In genomic region chr2:189088566-189089225, GRCh38 we compare ENCODE assay signal across 21 cellular contexts.
"Had no signal": no experiment of that assay in that cellular context is flagged by ENCODE, and none has a peak within 500 bp of the region (broad histone marks: within the 10 kb centered on the region; RNA-seq: fewer than 3 reads in every experiment).

No MANE protein-coding gene starts in this region.

- H3K36me3 Mint-ChIP-seq: naive thymus-derived CD8-positive, alpha-beta T cell; T-cell had no signal

- DNase-seq: activated CD4-positive, alpha-beta T cell treated with anti-CD3 and anti-CD28 coated beads, Interleukin-2, amount 50 U/mL, for 48 hours; activated CD4-positive, CD25-positive, alpha-beta regulatory T cell treated with anti-CD3 and anti-CD28 coated beads, Interleukin-2, amount 50 U/mL, for 72 hours; activated naive CD4-positive, alpha-beta T cell treated with anti-CD3 and anti-CD28 coated beads for 36 hours; activated naive CD8-positive, alpha-beta T cell treated with anti-CD3 and anti-CD28 coated beads, Interleukin-2, amount 50 U/mL, for 24 hours; islet precursor cell; left lung; mammary epithelial cell; mucosa of descending colon; naive thymus-derived CD8-positive, alpha-beta T cell; small intestine; stimulated activated CD4-positive, alpha-beta T cell treated with anti-CD3 and anti-CD28 coated beads, Interleukin-4, amount 100 ng/mL, for 4 hours; stimulated activated CD8-positive, alpha-beta memory T cell treated with anti-CD3 and anti-CD28 coated beads, Interleukin-4, amount 100 ng/mL, for 48 hours; stimulated activated naive CD8-positive, alpha-beta T cell treated with anti-CD3 and anti-CD28 coated beads, Interleukin-15, Interleukin-2, amounts not matched to agents 100 U/mL and 50 U/mL, for 24 hours; T-cell; T1000; upper lobe of left lung had no signal

- H3K4me1 Mint-ChIP-seq: activated naive CD8-positive, alpha-beta T cell treated with anti-CD3 and anti-CD28 coated beads, Interleukin-2, amount 50 U/mL, for 24 hours had no signal

- H3K27ac ChIP-seq: epithelial cell of prostate, gastroesophageal sphincter, neutrophil, suprapubic skin, upper lobe of left lung had no signal

- H3K4me3 Mint-ChIP-seq: activated naive CD4-positive, alpha-beta T cell treated with anti-CD3 and anti-CD28 coated beads for 36 hours; activated naive CD8-positive, alpha-beta T cell treated with anti-CD3 and anti-CD28 coated beads, Interleukin-2, amount 50 U/mL, for 24 hours; naive thymus-derived CD8-positive, alpha-beta T cell; T-cell had no signal

- FAIRE-seq: small intestine had no signal

- ATAC-seq: activated naive CD8-positive, alpha-beta T cell treated with anti-CD3 and anti-CD28 coated beads, Interleukin-2, amount 50 U/mL, for 24 hours; gastroesophageal sphincter; left lung; mucosa of descending colon; naive thymus-derived CD8-positive, alpha-beta T cell; stimulated activated naive CD8-positive, alpha-beta T cell treated with anti-CD3 and anti-CD28 coated beads, Interleukin-15, Interleukin-2, amounts not matched to agents 100 U/mL and 50 U/mL, for 24 hours; T-cell had no signal

- H3K27ac Mint-ChIP-seq: activated naive CD4-positive, alpha-beta T cell treated with anti-CD3 and anti-CD28 coated beads for 36 hours; activated naive CD8-positive, alpha-beta T cell treated with anti-CD3 and anti-CD28 coated beads, Interleukin-2, amount 50 U/mL, for 24 hours; activated T-helper 2 cell treated with anti-CD3 and anti-CD28 coated beads, Interferon-gamma antibody, Interleukin-2, Interleukin-4, amounts not matched to agents 10 μg/mL and 5 μg/mL and 100 μg/mL, durations not matched to agents 14 hours and 24 hours and 36 hours; naive thymus-derived CD8-positive, alpha-beta T cell; T-cell had no signal

- H3K4me1 ChIP-seq: upper lobe of left lung had no signal

- H3K4me3 ChIP-seq: gastroesophageal sphincter, left lung, mucosa of descending colon, suprapubic skin, upper lobe of left lung had no signal

- H3K9me3 ChIP-seq: gastroesophageal sphincter, left lung, mucosa of descending colon, neutrophil, suprapubic skin, upper lobe of left lung had no signal

- H3K27me3 ChIP-seq: gastroesophageal sphincter, left lung, neutrophil, suprapubic skin, upper lobe of left lung had no signal

- H3K36me3 ChIP-seq: left lung, neutrophil, upper lobe of left lung had no signal

- H3K27me3 Mint-ChIP-seq: activated naive CD8-positive, alpha-beta T cell treated with anti-CD3 and anti-CD28 coated beads, Interleukin-2, amount 50 U/mL, for 24 hours; naive thymus-derived CD8-positive, alpha-beta T cell; T-cell had no signal

- H3K9me3 Mint-ChIP-seq: activated naive CD4-positive, alpha-beta T cell treated with anti-CD3 and anti-CD28 coated beads for 36 hours; activated naive CD8-positive, alpha-beta T cell treated with anti-CD3 and anti-CD28 coated beads, Interleukin-2, amount 50 U/mL, for 24 hours; activated T-helper 2 cell treated with anti-CD3 and anti-CD28 coated beads, Interferon-gamma antibody, Interleukin-2, Interleukin-4, amounts not matched to agents 10 μg/mL and 5 μg/mL and 100 μg/mL, durations not matched to agents 14 hours and 24 hours and 36 hours; naive thymus-derived CD8-positive, alpha-beta T cell; T-cell had no signal
